33 cellular contexts compared by ENCODE assay signal in the genomic region with DNA sequence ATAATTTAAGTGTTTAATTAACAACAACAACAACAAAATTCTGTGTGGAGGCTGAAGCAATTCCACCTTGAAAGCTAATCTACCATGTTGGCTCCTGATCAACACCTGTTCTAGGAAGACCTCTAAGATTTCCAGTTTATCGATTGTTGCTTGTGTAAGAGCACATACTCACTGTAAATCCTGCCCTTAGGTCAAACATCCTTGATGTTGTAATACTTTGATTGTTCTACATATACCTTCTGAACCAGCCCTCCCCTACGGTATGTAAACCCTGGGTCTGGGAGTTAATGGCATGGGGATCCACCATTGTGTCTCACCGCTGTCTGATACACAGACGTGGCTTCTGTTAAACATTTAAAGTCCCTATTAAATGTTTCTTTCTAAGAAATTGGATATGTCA.
"Had no signal": no experiment of that assay in that cellular context is flagged by ENCODE, and none has a peak within 500 bp of the region (broad histone marks: within the 10 kb centered on the region; RNA-seq: fewer than 3 reads in every experiment).

No MANE protein-coding gene starts in this region.

- H3K36me3 ChIP-seq: brain microvascular endothelial cell, cardiac muscle cell, Peyer's patch, SJSA1 had no signal

- H3K9me3 ChIP-seq: Peyer's patch, SJSA1, SK-N-SH had no signal

- H3K27me3 Mint-ChIP-seq: activated CD4-positive, alpha-beta T cell treated with anti-CD3 and anti-CD28 coated beads, Interleukin-2, amount 10 ng/mL, durations not matched to agents 24 days and 14 days; activated CD8-positive, alpha-beta T cell treated with anti-CD3 and anti-CD28 coated beads for 36 hours; activated naive CD8-positive, alpha-beta T cell treated with anti-CD3 and anti-CD28 coated beads for 36 hours; activated T-helper 17 cell treated with anti-CD3 and anti-CD28 coated beads, Interleukin-2, amount 50 U/mL, for 72 hours had no signal

- H3K27ac ChIP-seq: brain microvascular endothelial cell, cardiac muscle cell, KMS-11, Peyer's patch, SJSA1 had no signal

- H3K4me1 ChIP-seq: Peyer's patch, SJSA1 had no signal

- H3K4me3 ChIP-seq: cardiac muscle cell, Peyer's patch, SJSA1 had no signal

- H3K27me3 ChIP-seq: brain microvascular endothelial cell, cardiac muscle cell, Peyer's patch, SJSA1 had no signal

- H3K9ac ChIP-seq: KMS-11, SK-N-SH had no signal

- DNase-seq: activated CD4-positive, alpha-beta T cell treated with anti-CD3 and anti-CD28 coated beads, Interleukin-2, amount 10 ng/mL, durations not matched to agents 24 days and 14 days; activated CD4-positive, alpha-beta T cell treated with anti-CD3 and anti-CD28 coated beads, Interleukin-2, amount 50 U/mL, for 4 hours; activated CD8-positive, alpha-beta T cell treated with anti-CD3 and anti-CD28 coated beads for 36 hours; activated effector memory CD4-positive, alpha-beta T cell treated with anti-CD3 and anti-CD28 coated beads, Interleukin-2, amount 50 U/mL, for 16 hours; activated naive CD4-positive, alpha-beta T cell; activated naive CD4-positive, alpha-beta T cell treated with anti-CD3 and anti-CD28 coated beads, Interleukin-2, amount 50 U/mL, for 16 hours; activated naive CD8-positive, alpha-beta T cell treated with anti-CD3 and anti-CD28 coated beads for 36 hours; activated T-cell treated with anti-CD3 and anti-CD28 coated beads, Interleukin-2, amount 50 U/mL, for 1 hour; activated T-cell treated with anti-CD3 and anti-CD28 coated beads, Interleukin-2, amount 50 U/mL, for 72 hours; amniotic stem cell; aorta; brain microvascular endothelial cell; NCI-H1092 treated with DMSO at 0.1 percent for 48 hours; NCI-H1417; NCI-H146; NCI-H187 treated with DMSO at 0.1 percent for 48 hours; NCI-H2081; NCI-H2171 treated with DMSO at 0.1 percent for 48 hours; NCI-H2227 treated with DMSO at 0.1 percent for 48 hours; NCI-H446; NCI-H524; PC-3; Peyer's patch; RPMI8226; SHP77 treated with DMSO at 0.1 percent for 48 hours; SK-N-SH had no signal

- H3K4me2 ChIP-seq: KMS-11, SK-N-SH had no signal

- FAIRE-seq: TTC549 had no signal

- H3K4me3 Mint-ChIP-seq: activated CD4-positive, alpha-beta T cell treated with anti-CD3 and anti-CD28 coated beads, Interleukin-2, amount 10 ng/mL, durations not matched to agents 24 days and 14 days; activated CD8-positive, alpha-beta T cell treated with anti-CD3 and anti-CD28 coated beads for 36 hours; activated naive CD8-positive, alpha-beta T cell treated with anti-CD3 and anti-CD28 coated beads for 36 hours; activated T-cell treated with anti-CD3 and anti-CD28 coated beads, Interleukin-2, amount 50 U/mL, for 72 hours; activated T-helper 17 cell treated with anti-CD3 and anti-CD28 coated beads, Interleukin-2, amount 50 U/mL, for 72 hours; T-helper 1 cell treated with Interleukin-12 subunit alpha and Interleukin-12 subunit beta and Interleukin-4 antibody, amounts not matched to agents 30 μg/mL and 1 μg/mL, for 36 hours; T-helper 2 cell treated with Interferon-gamma antibody and Interleukin-4, amounts not matched to agents 5 μg/mL and 100 μg/mL, for 36 hours had no signal

- H3K9me3 Mint-ChIP-seq: activated CD4-positive, alpha-beta T cell treated with anti-CD3 and anti-CD28 coated beads, Interleukin-2, amount 10 ng/mL, durations not matched to agents 24 days and 14 days; activated CD8-positive, alpha-beta T cell treated with anti-CD3 and anti-CD28 coated beads for 36 hours; activated naive CD8-positive, alpha-beta T cell treated with anti-CD3 and anti-CD28 coated beads for 36 hours; T-helper 1 cell treated with Interleukin-12 subunit alpha and Interleukin-12 subunit beta and Interleukin-4 antibody, amounts not matched to agents 30 μg/mL and 1 μg/mL, for 36 hours; T-helper 2 cell treated with Interferon-gamma antibody and Interleukin-4, amounts not matched to agents 5 μg/mL and 100 μg/mL, for 36 hours had no signal

- H3K27ac Mint-ChIP-seq: activated CD4-positive, alpha-beta T cell treated with anti-CD3 and anti-CD28 coated beads, Interleukin-2, amount 10 ng/mL, durations not matched to agents 24 days and 14 days; activated CD8-positive, alpha-beta T cell treated with anti-CD3 and anti-CD28 coated beads for 36 hours; activated naive CD8-positive, alpha-beta T cell treated with anti-CD3 and anti-CD28 coated beads for 36 hours; activated T-cell treated with anti-CD3 and anti-CD28 coated beads, Interleukin-2, amount 50 U/mL, for 72 hours; activated T-helper 17 cell treated with anti-CD3 and anti-CD28 coated beads, Interleukin-2, amount 50 U/mL, for 72 hours; T-helper 1 cell treated with Interleukin-12 subunit alpha and Interleukin-12 subunit beta and Interleukin-4 antibody, amounts not matched to agents 30 μg/mL and 1 μg/mL, for 36 hours; T-helper 2 cell treated with Interferon-gamma antibody and Interleukin-4, amounts not matched to agents 5 μg/mL and 100 μg/mL, for 36 hours had no signal
